ENCODE assay signal across 8 cellular contexts in the genomic region with DNA sequence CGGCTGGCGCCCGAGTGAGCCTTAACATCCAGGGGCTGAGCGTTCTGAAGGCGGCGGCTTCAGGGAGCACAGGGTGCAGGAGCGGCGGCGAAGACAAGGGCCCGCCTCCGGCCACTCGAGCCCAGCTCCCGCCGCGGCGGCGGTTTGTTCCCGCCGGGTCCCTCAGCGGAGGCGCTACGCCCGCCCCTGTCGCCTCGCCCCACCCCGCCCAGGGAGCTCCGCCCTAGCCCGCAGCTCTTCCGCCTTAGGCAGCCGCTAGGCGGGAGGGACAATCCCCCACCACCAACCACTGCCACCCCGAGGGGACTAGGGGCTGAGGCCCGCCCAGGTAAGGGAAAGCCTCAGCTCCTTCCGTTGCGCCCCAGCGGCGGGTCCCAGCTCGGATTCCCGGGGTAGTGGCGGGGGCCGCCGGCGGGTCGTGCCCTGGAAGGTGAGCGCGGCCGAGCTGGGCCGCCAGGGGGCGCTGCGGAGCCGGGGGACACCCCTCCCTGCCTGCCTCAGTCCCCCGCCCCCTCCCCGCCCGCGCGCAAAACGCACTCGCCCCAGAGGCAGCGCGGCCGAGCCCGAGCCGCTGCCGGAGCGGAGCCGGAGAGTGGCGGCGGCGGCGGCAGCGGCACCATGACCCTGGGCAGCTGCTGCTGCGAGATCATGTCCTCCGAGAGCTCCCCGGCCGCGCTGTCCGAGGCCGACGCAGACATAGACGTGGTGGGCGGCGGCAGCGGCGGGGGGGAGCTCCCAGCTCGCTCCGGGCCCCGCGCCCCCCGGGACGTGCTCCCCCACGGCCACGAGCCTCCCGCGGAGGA. TPM values are rescaled to one million over a fixed set of nuclear protein-coding genes. Genes with fewer than 3 reads are reported as not detected.
DNase-seq lines count a peak whose midpoint lies in the region; ATAC-seq, FAIRE-seq and TF ChIP-seq lines count a peak whose summit lies in the region.

TSS of gene FOXD2 (plus strand) at position 527 of the 803 bp plus-strand sequence. CDS start at position 619, 92 bp downstream.

- H2AK5ac ChIP-seq in H1 (ENCODE audit: low read depth, low read length) = no peak within 1 kb of the TSS

- no peaks in the 10 kb centered on the region for H3K79me2 ChIP-seq in H1 (ENCODE audit: control insufficient read depth in 1 of 2, insufficient read depth in 2 of 2, low read length in 2 of 2)

- no peak within 1 kb of the TSS for H2BK20ac ChIP-seq in H1 (ENCODE audit: low read length)

- no peak for TF ChIP-seq POLR2A in H1 (IDR thresholded peaks at IDR 0.05; ENCODE audit: control extremely low read depth in 1 of 2, low read depth in 2 of 2, low read length in 2 of 2)

- H4K91ac ChIP-seq in H1 (replicated peaks; ENCODE audit: insufficient read length, low read length) = no peak within 1 kb of the TSS

- peaks cover 0 to 11% (median 0%) of the 10 kb centered on the region in 3 donors for H3K36me3 Mint-ChIP-seq in CD8-positive, alpha-beta memory T cell
- peaks cover 21% of the 10 kb centered on the region for H3K36me3 Mint-ChIP-seq in activated CD8-positive, alpha-beta T cell treated with anti-CD3 and anti-CD28 coated beads for 36 hours (ENCODE audit: low read depth)
- no peaks in the 10 kb centered on the region for H3K36me3 Mint-ChIP-seq in mesothelial cell of epicardium

- CTCF ChIA-PET in CD8-positive, alpha-beta memory T cell (lab: Charles Lee) = interaction anchor here (0.7 to 5.9 kb wide), 34 partner anchors 9 to 318 kb away, joined by 3 to 50 read pairs (median 4); partner anchors contain the start of genes CMPK1 and STIL
- CTCF ChIA-PET in activated CD8-positive, alpha-beta T cell treated with anti-CD3 and anti-CD28 coated beads for 36 hours (lab: Charles Lee) = interaction anchor here (0.7 to 6.5 kb wide), 45 partner anchors 8 to 301 kb away, joined by 3 to 125 read pairs (median 4); partner anchors contain the start of genes CMPK1, PDZK1IP1 and STIL
- CTCF ChIA-PET in H1 (lab: Charles Lee; ENCODE audit: partially characterized antibody) = interaction anchor here (0.6 to 8.6 kb wide), 39 partner anchors 12 to 712 kb away, joined by 3 to 140 read pairs (median 4); partner anchors contain the start of gene FOXE3

- H3K4me1 Mint-ChIP-seq in CD8-positive, alpha-beta memory T cell = peaks cover 26 to 46% (median 31%) of the 10 kb centered on the region in 3 donors
- peaks cover 26% of the 10 kb centered on the region for H3K4me1 Mint-ChIP-seq in activated CD8-positive, alpha-beta T cell treated with anti-CD3 and anti-CD28 coated beads for 36 hours (ENCODE audit: low read depth)
- peaks cover 19% of the 10 kb centered on the region for H3K4me1 Mint-ChIP-seq in mesothelial cell of epicardium

- TF ChIP-seq EP300 in H1 (IDR thresholded peaks at IDR 0.05; ENCODE audit: borderline replicate concordance in 1 of 2, low read depth in 2 of 2, low read length in 2 of 2) = no peak

- H3K18ac ChIP-seq in H1 (ENCODE audit: extremely low read depth, low read length) = no peak within 1 kb of the TSS; the same call in 1 of the 2 replicates

- peak; percentile 30 to 38; a peak in 3 of 4 replicates for TF ChIP-seq RAD21 in H1 (IDR thresholded peaks at IDR 0.05 in 1 of 2, conservative IDR thresholded peaks at IDR 0.05 in 1 of 2; ENCODE audit: low read depth in 2 of 2, low read length in 2 of 2)

- H3K9me3 Mint-ChIP-seq in CD8-positive, alpha-beta memory T cell = no peaks in the 10 kb centered on the region
- H3K9me3 Mint-ChIP-seq in activated CD8-positive, alpha-beta T cell treated with anti-CD3 and anti-CD28 coated beads for 36 hours = no peaks in the 10 kb centered on the region
- H3K9me3 Mint-ChIP-seq in mesothelial cell of epicardium = no peaks in the 10 kb centered on the region

- peaks cover 0 to 3% of the 10 kb centered on the region in 2 donors for H3K27me3 Mint-ChIP-seq in CD8-positive, alpha-beta memory T cell
- H3K27me3 Mint-ChIP-seq in activated CD8-positive, alpha-beta T cell treated with anti-CD3 and anti-CD28 coated beads for 36 hours = peaks cover 30% of the 10 kb centered on the region
- peaks cover 48% of the 10 kb centered on the region for H3K27me3 Mint-ChIP-seq in mesothelial cell of epicardium (ENCODE audit: low read depth)

- peak within 1 kb of the TSS; percentile 72 for H3K27ac ChIP-seq in CD8-positive, alpha-beta memory T cell (ENCODE audit: low read depth, low read length)
- no peak within 1 kb of the TSS for H3K27ac ChIP-seq in H1 (ENCODE audit: low read depth, low read length)

- H3K4me1 ChIP-seq in CD8-positive, alpha-beta memory T cell (ENCODE audit: insufficient read depth, low read length) = peaks cover 17% of the 10 kb centered on the region
- H3K4me1 ChIP-seq in H1 (replicated peaks in 1 of 4; ENCODE audit: control insufficient read depth in 3 of 4, insufficient read depth in 4 of 4, low read length in 3 of 4) = peaks cover 3 to 35% (median 17%) of the 10 kb centered on the region in 4 experiments

- H3K27ac Mint-ChIP-seq in CD8-positive, alpha-beta memory T cell = peak within 1 kb of the TSS; percentile 82 to 97 (median 90)
- peak within 1 kb of the TSS; percentile 76 for H3K27ac Mint-ChIP-seq in activated CD8-positive, alpha-beta T cell treated with anti-CD3 and anti-CD28 coated beads for 36 hours
- no peak within 1 kb of the TSS for H3K27ac Mint-ChIP-seq in mesothelial cell of epicardium

- peak within 1 kb of the TSS; percentile 62 for H3K4me3 ChIP-seq in CD8-positive, alpha-beta memory T cell (ENCODE audit: low read length)
- peak within 1 kb of the TSS; percentile 16 to 65 (median 49) for H3K4me3 ChIP-seq in H1 (ENCODE audit: extremely low read depth in 1 of 4, insufficient read depth in 2 of 4, low read depth in 3 of 4, low read length in 4 of 4)

- no peak within 1 kb of the TSS for H3K9ac ChIP-seq in H1 (replicated peaks in 1 of 4; ENCODE audit: extremely low read depth in 1 of 4, low read depth in 3 of 4, low read length in 3 of 4)

- H3K4ac ChIP-seq in H1 (replicated peaks; ENCODE audit: insufficient read length, low read depth, low read length) = peak within 1 kb of the TSS; percentile 29

- no peak within 1 kb of the TSS for H2AFZ ChIP-seq in H1 (ENCODE audit: low read length)

- H2BK15ac ChIP-seq in H1 (ENCODE audit: low read length) = peak within 1 kb of the TSS; percentile 8; the same call in 1 of the 2 replicates

- no peak within 1 kb of the TSS for H3K56ac ChIP-seq in H1 (replicated peaks; ENCODE audit: insufficient read length, low read depth, low read length)

- H3K9me3 ChIP-seq in CD8-positive, alpha-beta memory T cell (ENCODE audit: low read length) = no peaks in the 10 kb centered on the region
- no peaks in the 10 kb centered on the region; a peak in 1 of 4 replicates for H3K9me3 ChIP-seq in H1 (ENCODE audit: insufficient read depth in 2 of 2, low read depth in 1 of 2, low read length in 1 of 2)

- H3K27me3 ChIP-seq in CD8-positive, alpha-beta memory T cell (ENCODE audit: insufficient read depth, low read length, poor library complexity, severe bottlenecking) = peaks cover 19% of the 10 kb centered on the region
- H3K27me3 ChIP-seq in H1 (replicated peaks in 1 of 4; ENCODE audit: control insufficient read depth in 3 of 4, extremely low read depth in 1 of 4, insufficient read depth in 3 of 4, low read length in 3 of 4) = peaks cover 92 to 99% (median 98%) of the 10 kb centered on the region in 4 experiments

- peak; percentile 98 for TF ChIP-seq CTCF in activated CD8-positive, alpha-beta T cell treated with anti-CD3 and anti-CD28 coated beads for 36 hours (IDR thresholded peaks at IDR 0.05)
- TF ChIP-seq CTCF in H1 (IDR thresholded peaks at IDR 0.05; ENCODE audit: control extremely low read depth in 1 of 3, insufficient read depth in 1 of 3, low read depth in 1 of 3, low read length in 3 of 3) = peak in 2 of 3 experiments; percentile 54 to 68; a peak in 3 of 4 replicates
- peak; percentile 99 for TF ChIP-seq CTCF in mesothelial cell of epicardium (IDR thresholded peaks at IDR 0.05; ENCODE audit: unreplicated experiment)

- no peak within 1 kb of the TSS for H2BK5ac ChIP-seq in H1 (ENCODE audit: low read depth, low read length)

- peaks cover 11% of the 10 kb centered on the region; the same call in 1 of the 2 replicates for H3K23me2 ChIP-seq in H1 (ENCODE audit: low read depth, low read length)

- H3K36me3 ChIP-seq in CD8-positive, alpha-beta memory T cell (ENCODE audit: insufficient read depth, low read length) = no peaks in the 10 kb centered on the region
- H3K36me3 ChIP-seq in H1 (ENCODE audit: control insufficient read depth in 2 of 4, insufficient read depth in 4 of 4, low read length in 3 of 4) = peaks cover 0 to 10% (median 0%) of the 10 kb centered on the region in 4 experiments; a peak in 1 of 8 replicates

- POLR2A ChIA-PET in CD8-positive, alpha-beta memory T cell (lab: Charles Lee) = interaction anchor here (0.8 to 1.1 kb wide), 5 partner anchors 12 to 288 kb away, joined by 3 to 4 read pairs (median 4); partner anchors contain the start of gene CMPK1
- POLR2A ChIA-PET in activated CD8-positive, alpha-beta T cell treated with anti-CD3 and anti-CD28 coated beads for 36 hours (lab: Charles Lee) = interaction anchor here (0.7 to 1.4 kb wide), 5 partner anchors 12 to 273 kb away, joined by 3 to 5 read pairs (median 3); no protein-coding TSS in a partner anchor
- POLR2A ChIA-PET in H1 (lab: Charles Lee; ENCODE audit: partially characterized antibody) = interaction anchor here (0.5 kb wide), 1 partner anchor 22 kb away, joined by 3 read pairs; no protein-coding TSS in a partner anchor

- peaks cover 17 to 24% of the 10 kb centered on the region in 2 experiments for H4K20me1 ChIP-seq in H1 (replicated peaks in 1 of 2; ENCODE audit: control insufficient read depth in 1 of 2, insufficient read depth in 2 of 2, low read length in 2 of 2)

- DNase-seq in CD8-positive, alpha-beta memory T cell = peak; percentile 91 to 94 (median 93)
- DNase-seq in NCI-H774 (lab: John Stamatoyannopoulos, UW) (peak; percentile 95), H1 (ENCODE audit: low read depth in 1 of 2, low spot score in 2 of 2) (peak; percentile 61 to 99), mesothelial cell of epicardium (ENCODE audit: low spot score in 2 of 2, unreplicated experiment in 2 of 2) (peak; percentile 83 to 91)
- peak; percentile 94 for DNase-seq in activated CD8-positive, alpha-beta T cell treated with anti-CD3 and anti-CD28 coated beads for 36 hours
- peak; percentile 78 to 88 for DNase-seq in stimulated activated CD8-positive, alpha-beta memory T cell treated with anti-CD3 and anti-CD28 coated beads, Interleukin-2, amount 100 ng/mL, for 1 hour (ENCODE audit: low read depth in 2 of 2)

- WGBS in H1 (ENCODE audit: extremely low coverage in 1 of 2, insufficient coverage in 1 of 2, insufficient read length in 1 of 2, insufficient replicate concordance in 2 of 2, low coverage in 1 of 2, low lambda C conversion rate in 2 of 2, missing lambda C conversion rate in 1 of 2), 2 experiments = 1% methylated on average over 59 of the region's 94 CpGs; no CpG with 5 or more reads in 1 of the 2 experiments

- no peak within 1 kb of the TSS for H3K23ac ChIP-seq in H1 (ENCODE audit: insufficient read length)

- intact Hi-C loops in activated CD8-positive, alpha-beta T cell treated with anti-CD3 and anti-CD28 coated beads for 36 hours (cut with micrococcal nuclease) = loop anchor here (2.0 kb wide), 1 partner anchor 273 kb away; no protein-coding TSS in a partner anchor

- H3K79me1 ChIP-seq in H1 (ENCODE audit: low read depth, low read length) = no peaks in the 10 kb centered on the region

- H4K5ac ChIP-seq in H1 (ENCODE audit: insufficient read length, low read depth, low read length) = no peak within 1 kb of the TSS

- H4K8ac ChIP-seq in H1 (ENCODE audit: extremely low read depth, insufficient read depth, low read length) = peak within 1 kb of the TSS; percentile 37

- H3K4me2 ChIP-seq in H1 (ENCODE audit: insufficient read depth in 1 of 2, low read depth in 2 of 2, low read length in 2 of 2) = peak within 1 kb of the TSS; percentile 61 to 78

- ATAC-seq in GM19372 (IDR thresholded peaks at IDR 0.05; ENCODE audit: low read depth, unreplicated experiment) = peak; percentile 75
- ATAC-seq in HG03520 (IDR thresholded peaks at IDR 0.05; ENCODE audit: unreplicated experiment) = peak; percentile 78
- peak; percentile 93 for ATAC-seq in activated CD8-positive, alpha-beta T cell treated with anti-CD3 and anti-CD28 coated beads for 36 hours

- H2BK12ac ChIP-seq in H1 (ENCODE audit: low read depth, low read length) = no peak within 1 kb of the TSS

- no peak for FAIRE-seq in H1 (lab: Jason Lieb, UNC)

- no peak within 1 kb of the TSS for H2BK120ac ChIP-seq in H1 (replicated peaks; ENCODE audit: low read depth, low read length)

- no peak within 1 kb of the TSS for H3K14ac ChIP-seq in H1 (ENCODE audit: insufficient read length)

- peak within 1 kb of the TSS; percentile 89 to 96 (median 92) for H3K4me3 Mint-ChIP-seq in CD8-positive, alpha-beta memory T cell
- peak within 1 kb of the TSS; percentile 89 for H3K4me3 Mint-ChIP-seq in activated CD8-positive, alpha-beta T cell treated with anti-CD3 and anti-CD28 coated beads for 36 hours
- H3K4me3 Mint-ChIP-seq in mesothelial cell of epicardium = peak within 1 kb of the TSS; percentile 71

RNA-seq across cellular contexts. Expression of gene FOXD2, which starts in this region (rescaled TPM):
- total RNA-seq in CD8-positive, alpha-beta memory T cell = under 1 TPM; 0.18 to 0.22 TPM
- polyA plus RNA-seq in CD8-positive, alpha-beta memory T cell = 0.37 TPM
- under 1 TPM; 0.11 to 0.18 TPM for total RNA-seq in activated CD8-positive, alpha-beta T cell treated with anti-CD3 and anti-CD28 coated beads for 36 hours
- not detected in 2 replicates for total RNA-seq in H1 (2021; fragmentation: NEBNext Ultra II Directional; extraction: Animal tissue kit (Norgen Biotek cat#: 25700))
- not detected in 2 replicates for polyA plus RNA-seq in H1 (2011; rRNA removed)
- polyA plus RNA-seq in H1 (2011; cell fraction: cytosol; rRNA removed) = not detected
- polyA plus RNA-seq in H1 (2011; cell fraction: nucleus; rRNA removed) = not detected
- polyA plus RNA-seq in H1 (2012, experiment 1 of 2) = 0.04 TPM in 1 of 4 replicates, not detected in the others
- polyA plus RNA-seq in H1 (2012, experiment 2 of 2) = not detected
- under 0.01 TPM for polyA plus RNA-seq in H1 (2013, experiment 1 of 2)
- polyA plus RNA-seq in H1 (2013, experiment 2 of 2) = not detected
- 0.02 TPM in 1 of 2 replicates, not detected in the other for polyA minus RNA-seq in H1 (2011; rRNA and poly(A)+ RNA removed)
- not detected for polyA minus RNA-seq in H1 (2011; cell fraction: cytosol; rRNA and poly(A)+ RNA removed)
- not detected for polyA minus RNA-seq in H1 (2011; cell fraction: nucleus; rRNA and poly(A)+ RNA removed)
- total RNA-seq in mesothelial cell of epicardium = 0.60 to 0.98 TPM (median 0.77 TPM) in 3 replicates

Comparison
In these comparisons a context has a peak if more than half of its experiments do, and no peak if none do; other contexts are left out.
1. Peak in DNase-seq, H3K4me3 ChIP-seq and H3K27ac ChIP-seq in CD8-positive, alpha-beta memory T cell; RNA of the gene not detected or under 1 TPM.
2. Peak in DNase-seq and ATAC-seq in activated CD8-positive, alpha-beta T cell treated with anti-CD3 and anti-CD28 coated beads for 36 hours; RNA of the gene not detected or under 1 TPM.
3. Peak in DNase-seq, H3K4me3 ChIP-seq and H3K4me2 ChIP-seq in H1; RNA of the gene not detected or under 1 TPM.
4. Peak in DNase-seq in mesothelial cell of epicardium; RNA of the gene not detected or under 1 TPM.